8 cellular contexts compared by ENCODE assay signal in genomic region chr1:167630568-167631385, GRCh38. TPM values are rescaled to one million over a fixed set of nuclear protein-coding genes. Genes with fewer than 3 reads are reported as not detected.
A peak's percentile ranks its signal among the peaks of the same experiment; 100 is the strongest.
DNase-seq lines count a peak whose midpoint lies in the region; ATAC-seq and TF ChIP-seq lines count a peak whose summit lies in the region.

No MANE protein-coding gene starts in this region.

- H3K4me3 ChIP-seq in CD4-positive, alpha-beta memory T cell (ENCODE audit: low read length in 2 of 2) = peak overlapping the region; percentile 82 to 94
- peak overlapping the region; percentile 78 for H3K4me3 ChIP-seq in iPS-18c (ENCODE audit: insufficient read depth, low read depth, low read length)

- no peak for TF ChIP-seq CTCF in omental fat pad (IDR thresholded peaks at IDR 0.05)

- peak overlapping the region; percentile 91 to 100 (median 96) for H3K4me3 Mint-ChIP-seq in CD4-positive, alpha-beta memory T cell

- H3K27me3 ChIP-seq in CD4-positive, alpha-beta memory T cell (ENCODE audit: insufficient read depth, low read length) = no peaks in the 10 kb centered on the region

- H3K4me1 Mint-ChIP-seq in CD4-positive, alpha-beta memory T cell = peaks cover 60 to 89% (median 68%) of the 10 kb centered on the region in 4 donors

- peak overlapping the region; percentile 91 to 100 (median 97) for H3K27ac Mint-ChIP-seq in CD4-positive, alpha-beta memory T cell
- H3K27ac Mint-ChIP-seq in activated naive CD4-positive, alpha-beta T cell treated with anti-CD3 and anti-CD28 coated beads, Interleukin-2, amount 50 U/mL, for 72 hours = peak overlapping the region; percentile 96 to 97

- CTCF ChIA-PET in CD4-positive, alpha-beta memory T cell (lab: Charles Lee; ENCODE audit: partially characterized antibody) = interaction anchor here (0.9 to 15.4 kb wide), 6 partner anchors 14 to 85 kb away, joined by 3 to 406 read pairs (median 14); partner anchors contain the start of gene CREG1

- peaks cover 83% of the 10 kb centered on the region for H3K4me1 ChIP-seq in CD4-positive, alpha-beta memory T cell (ENCODE audit: insufficient read depth, low read length)

- peaks cover 17 to 44% of the 10 kb centered on the region in 2 donors for H3K36me3 Mint-ChIP-seq in CD4-positive, alpha-beta memory T cell
- peaks cover 31 to 59% of the 10 kb centered on the region in 2 donors for H3K36me3 Mint-ChIP-seq in activated naive CD4-positive, alpha-beta T cell treated with anti-CD3 and anti-CD28 coated beads, Interleukin-2, amount 50 U/mL, for 72 hours

- intact Hi-C loops in CD4-positive, alpha-beta memory T cell (cut with micrococcal nuclease) = loop anchor here (1.0 to 5.0 kb wide), 3 partner anchors 84 to 408 kb away; partner anchors contain the start of genes DCAF6, MPC2 and POU2F1

- no peaks in the 10 kb centered on the region for H3K9me3 ChIP-seq in CD4-positive, alpha-beta memory T cell (ENCODE audit: control insufficient read depth in 1 of 2, low read length in 2 of 2)
- H3K9me3 ChIP-seq in iPS-18c (ENCODE audit: control insufficient read depth, insufficient read depth, low read length) = no peaks in the 10 kb centered on the region

- H3K36me3 ChIP-seq in CD4-positive, alpha-beta memory T cell (ENCODE audit: insufficient read depth, low read length) = peaks cover 7% of the 10 kb centered on the region

- ATAC-seq in HG03097 (IDR thresholded peaks at IDR 0.05; ENCODE audit: low FRiP score, unreplicated experiment) (peak; percentile 28), omental fat pad (ENCODE audit: low FRiP score) (no peak)
- peak; percentile 10 to 33 for ATAC-seq in activated naive CD4-positive, alpha-beta T cell treated with anti-CD3 and anti-CD28 coated beads, Interleukin-2, amount 50 U/mL, for 72 hours

- peak overlapping the region; percentile 90 for H3K27ac ChIP-seq in CD4-positive, alpha-beta memory T cell (ENCODE audit: low read depth, low read length)

- no peaks in the 10 kb centered on the region for H3K27me3 Mint-ChIP-seq in CD4-positive, alpha-beta memory T cell

- POLR2A ChIA-PET in CD4-positive, alpha-beta memory T cell (lab: Charles Lee; ENCODE audit: partially characterized antibody) = interaction anchor here (0.6 to 13.5 kb wide), 11 partner anchors 12 to 305 kb away, joined by 3 to 255 read pairs (median 11); partner anchors contain the start of gene MPZL1

- H3K9me3 Mint-ChIP-seq in CD4-positive, alpha-beta memory T cell = peaks cover 0 to 4% (median under 1%) of the 10 kb centered on the region in 8 donors
- peaks cover 0 to 3% of the 10 kb centered on the region in 2 donors for H3K9me3 Mint-ChIP-seq in activated naive CD4-positive, alpha-beta T cell treated with anti-CD3 and anti-CD28 coated beads, Interleukin-2, amount 50 U/mL, for 72 hours

- DNase-seq in CD4-positive, alpha-beta memory T cell = peak; percentile 46 to 64 (median 58)
- DNase-seq in activated naive CD4-positive, alpha-beta T cell treated with anti-CD3 and anti-CD28 coated beads, Interleukin-2, amount 50 U/mL, for 72 hours (ENCODE audit: low spot score in 2 of 2) = peak in 1 of 2 donors; percentile 69
- DNase-seq in stimulated activated CD8-positive, alpha-beta memory T cell treated with anti-CD3 and anti-CD28 coated beads, Interleukin-4, amount 100 ng/mL, for 48 hours = peak; percentile 57
- DNase-seq in NCI-H510A (lab: John Stamatoyannopoulos, UW) (no peak), omental fat pad (ENCODE audit: low spot score) (no peak), NCI-H187 treated with DMSO at 0.1 percent for 48 hours (lab: John Stamatoyannopoulos, UW) (no peak)

RNA-seq across cellular contexts. Expression of gene RCSD1, which starts 0.7 kb away (rescaled TPM):
- total RNA-seq in CD4-positive, alpha-beta memory T cell = 100 to 1,000 TPM; 124 to 129 TPM
- polyA plus RNA-seq in CD4-positive, alpha-beta memory T cell = 100 to 1,000 TPM; 163 to 173 TPM
- 10 to 100 TPM; 28.2 to 65.6 TPM for total RNA-seq in activated naive CD4-positive, alpha-beta T cell treated with anti-CD3 and anti-CD28 coated beads, Interleukin-2, amount 50 U/mL, for 72 hours
- total RNA-seq in omental fat pad = 10 to 100 TPM; 11.3 to 37.5 (median 16.2) TPM

Comparison
In these comparisons a context has a peak if more than half of its experiments do, and no peak if none do; other contexts are left out.
1. DNase-seq: peak in CD4-positive, alpha-beta memory T cell (5 of 5) and stimulated activated CD8-positive, alpha-beta memory T cell treated with anti-CD3 and anti-CD28 coated beads, Interleukin-4, amount 100 ng/mL, for 48 hours (single experiment); none in NCI-H510A (single experiment), omental fat pad (single experiment) and NCI-H187 treated with DMSO at 0.1 percent for 48 hours (single experiment).